1 cellular context compared by ENCODE assay signal in genomic region chr1:109279615-109280278, GRCh38.
A peak's percentile ranks its signal among the peaks of the same experiment; 100 is the strongest.
TF ChIP-seq lines count a peak whose summit lies in the region.

No MANE protein-coding gene starts in this region.

TF ChIP-seq in K562, 482 proteins besides CTCF, POLR2A, EP300 and RAD21 (continued from another document and continues in another):
- TF ChIP-seq THAP12 (CRISPR knock-in tag; IDR thresholded peaks at IDR 0.05) (no peak), NCOR1 (IDR thresholded peaks at IDR 0.05) (no peak), ZNF24 (IDR thresholded peaks at IDR 0.05) (no peak), RBM14 (IDR thresholded peaks at IDR 0.05; ENCODE audit: borderline replicate concordance, insufficient read depth, low read depth, low read length) (no peak), NEUROD1 (IDR thresholded peaks at IDR 0.05; ENCODE audit: borderline replicate concordance, low read depth, low read length, partially characterized antibody) (no peak), KLF6 (CRISPR knock-in tag; IDR thresholded peaks at IDR 0.05; ENCODE audit: borderline replicate concordance) (no peak), MECOM (CRISPR knock-in tag; IDR thresholded peaks at IDR 0.05) (no peak), MAFK (IDR thresholded peaks at IDR 0.05; ENCODE audit: low read length) (no peak), GMEB1 (CRISPR knock-in tag; IDR thresholded peaks at IDR 0.05) (no peak; the same call in 1 of the 2 replicates), ZNF184 (CRISPR knock-in tag; IDR thresholded peaks at IDR 0.05) (no peak), ZFP30 (CRISPR knock-in tag; IDR thresholded peaks at IDR 0.05; ENCODE audit: borderline replicate concordance) (no peak), DDX20 (tag; IDR thresholded peaks at IDR 0.05; ENCODE audit: low read depth) (0 out of 2 replicates have a peak, but pooled peaks have one; percentile 40), PML (IDR thresholded peaks at IDR 0.05; ENCODE audit: low read length) (no peak), TAL1 (IDR thresholded peaks at IDR 0.05) (no peak), ILK (tag; IDR thresholded peaks at IDR 0.05; ENCODE audit: borderline replicate concordance, low read depth) (no peak), TBL1XR1 (IDR thresholded peaks at IDR 0.05; ENCODE audit: low read length in 2 of 2) (no peak), PHF8 (IDR thresholded peaks at IDR 0.05; ENCODE audit: borderline replicate concordance, low read length) (no peak), FOXJ3 (CRISPR knock-in tag; IDR thresholded peaks at IDR 0.05) (no peak), BMI1 (IDR thresholded peaks at IDR 0.05; ENCODE audit: low read length) (no peak), MCM2 (IDR thresholded peaks at IDR 0.05; ENCODE audit: low read depth) (no peak), TEAD4 (IDR thresholded peaks at IDR 0.05; ENCODE audit: low read length) (peak; percentile 45; the same call in 1 of the 2 replicates), TEAD4 (CRISPR knock-in tag; IDR thresholded peaks at IDR 0.05; ENCODE audit: borderline replicate concordance) (no peak), MTA2 (IDR thresholded peaks at IDR 0.05; ENCODE audit: low read depth) (no peak), ZNF75A (CRISPR knock-in tag; IDR thresholded peaks at IDR 0.05) (no peak), ZNF696 (CRISPR knock-in tag; conservative IDR thresholded peaks at IDR 0.05) (no peak), SOX6 (IDR thresholded peaks at IDR 0.05) (peak; percentile 74), LCOR (CRISPR knock-in tag; IDR thresholded peaks at IDR 0.05) (no peak), HDAC8 (tag; IDR thresholded peaks at IDR 0.05) (no peak), CBFA2T2 (conservative IDR thresholded peaks at IDR 0.05) (no peak), ZNF224 (CRISPR knock-in tag; IDR thresholded peaks at IDR 0.05) (no peak), E4F1 (CRISPR knock-in tag; IDR thresholded peaks at IDR 0.05; ENCODE audit: borderline replicate concordance) (no peak), ZNF354B (CRISPR knock-in tag; IDR thresholded peaks at IDR 0.05) (no peak), FOXJ2 (tag; IDR thresholded peaks at IDR 0.05) (no peak), VEZF1 (CRISPR knock-in tag; IDR thresholded peaks at IDR 0.05) (0 out of 2 replicates have a peak, but pooled peaks have one; percentile 16), NCOA4 (IDR thresholded peaks at IDR 0.05; ENCODE audit: partially characterized antibody) (no peak), ZNF589 (CRISPR knock-in tag; IDR thresholded peaks at IDR 0.05; ENCODE audit: low read depth) (no peak), BHLHE40 (IDR thresholded peaks at IDR 0.05; ENCODE audit: low read length) (peak; percentile 70), ZNF778 (CRISPR knock-in tag; IDR thresholded peaks at IDR 0.05) (no peak), ZNF347 (CRISPR knock-in tag; IDR thresholded peaks at IDR 0.05; ENCODE audit: low read depth) (no peak), XRCC4 (IDR thresholded peaks at IDR 0.05; ENCODE audit: extremely low read depth, insufficient read depth, insufficient read length) (no peak), ZNF311 (CRISPR knock-in tag; IDR thresholded peaks at IDR 0.05) (no peak), LARP7 (IDR thresholded peaks at IDR 0.05) (no peak), RCOR1 (IDR thresholded peaks at IDR 0.05; ENCODE audit: borderline replicate concordance in 1 of 2, low read depth in 2 of 2, low read length in 2 of 2) (no peak), TRIM28 (IDR thresholded peaks at IDR 0.05) (no peak), CREB3 (tag; conservative IDR thresholded peaks at IDR 0.05; ENCODE audit: low read depth) (0 out of 2 replicates have a peak, but pooled peaks have one; percentile 33), CREB1 (IDR thresholded peaks at IDR 0.05) (no peak), CREB1 (CRISPR knock-in tag; IDR thresholded peaks at IDR 0.05) (no peak), ZBTB8A (IDR thresholded peaks at IDR 0.05; ENCODE audit: partially characterized antibody) (no peak), MEIS2 (IDR thresholded peaks at IDR 0.05; ENCODE audit: partially characterized antibody) (no peak), MCM5 (IDR thresholded peaks at IDR 0.05; ENCODE audit: low read depth) (no peak), RFX7 (CRISPR knock-in tag; IDR thresholded peaks at IDR 0.05) (no peak), POLR2AphosphoS2 (IDR thresholded peaks at IDR 0.05; ENCODE audit: low read length) (no peak), SETDB1 (IDR thresholded peaks at IDR 0.05; ENCODE audit: low read length) (no peak), KHSRP (IDR thresholded peaks at IDR 0.05) (no peak), ATF4 (CRISPR knock-in tag; IDR thresholded peaks at IDR 0.05) (no peak), SRSF9 (IDR thresholded peaks at IDR 0.05; ENCODE audit: borderline replicate concordance, low read depth, low read length) (no peak), ZNF449 (CRISPR knock-in tag; IDR thresholded peaks at IDR 0.05) (0 out of 2 replicates have a peak, but pooled peaks have one; percentile 31), ZNF766 (CRISPR knock-in tag; conservative IDR thresholded peaks at IDR 0.05) (0 out of 2 replicates have a peak, but pooled peaks have one; percentile 35), SMARCA4 (IDR thresholded peaks at IDR 0.05) (no peak), DMBX1 (CRISPR knock-in tag; IDR thresholded peaks at IDR 0.05; ENCODE audit: borderline replicate concordance) (peak; percentile 58; the same call in 1 of the 2 replicates), ZNF316 (IDR thresholded peaks at IDR 0.05) (no peak), ZBTB34 (CRISPR knock-in tag; IDR thresholded peaks at IDR 0.05) (no peak), ZNF707 (CRISPR knock-in tag; conservative IDR thresholded peaks at IDR 0.05) (no peak), ZNF23 (CRISPR knock-in tag; IDR thresholded peaks at IDR 0.05) (no peak)
